In the genomic region with DNA sequence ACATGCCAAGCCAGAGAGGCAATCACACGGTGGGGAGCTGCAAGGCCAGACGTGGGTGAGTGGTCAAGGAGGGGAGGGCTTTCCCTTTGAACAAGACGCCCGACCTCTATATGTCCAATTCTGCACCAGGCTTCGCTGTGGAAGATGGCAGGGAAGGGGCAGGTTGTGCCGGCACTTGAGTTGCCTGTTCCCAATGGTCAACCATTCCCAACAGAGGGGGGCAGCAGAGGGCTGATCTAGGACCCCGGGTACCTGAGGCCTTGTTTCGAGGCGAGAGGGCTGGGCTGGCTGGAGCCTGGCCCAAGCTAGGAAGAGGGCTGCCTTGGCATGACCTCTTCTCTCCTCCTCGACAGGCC, we compare ENCODE assay signal across 8 cellular contexts.
DNase-seq lines count a peak whose midpoint lies in the region; ATAC-seq and TF ChIP-seq lines count a peak whose summit lies in the region.

No MANE protein-coding gene starts in this region.

- H3K27ac Mint-ChIP-seq in naive thymus-derived CD8-positive, alpha-beta T cell = no peak overlapping the region
- H3K27ac Mint-ChIP-seq in activated T-helper 1 cell treated with anti-CD3 and anti-CD28 coated beads, Interleukin-12 subunit alpha, Interleukin-12 subunit beta, Interleukin-2, Interleukin-4 antibody, amounts not matched to agents 30 ng/mL and 10 ng/mL and 1 ng/mL, durations not matched to agents 14 hours and 24 hours and 36 hours = no peak overlapping the region

- no peak for ATAC-seq in naive thymus-derived CD8-positive, alpha-beta T cell
- ATAC-seq in GM19455 (IDR thresholded peaks at IDR 0.05; ENCODE audit: unreplicated experiment) (no peak), GM19351 (IDR thresholded peaks at IDR 0.05; ENCODE audit: unreplicated experiment) (no peak)

- H3K9me2 ChIP-seq in SK-N-SH = no peaks in the 10 kb centered on the region

- H3K9me3 ChIP-seq in SK-N-SH = no peaks in the 10 kb centered on the region

- no peaks in the 10 kb centered on the region for H3K79me2 ChIP-seq in SK-N-SH (ENCODE audit: insufficient read depth)

- no peaks in the 10 kb centered on the region for H3F3A ChIP-seq in SK-N-SH (replicated peaks; ENCODE audit: insufficient read depth)

- peak; percentile 39 for DNase-seq in 8988T
- DNase-seq in GM20000 (ENCODE audit: low spot score) = peak; percentile 61
- peak; percentile 76 for DNase-seq in SK-N-SH
- DNase-seq in effector CD4-positive, alpha-beta T cell = peak; percentile 23
- DNase-seq in naive thymus-derived CD8-positive, alpha-beta T cell = peak in 7 of 10 donors; percentile 12 to 70 (median 29)
- DNase-seq in activated T-helper 1 cell treated with anti-CD3 and anti-CD28 coated beads, Interleukin-12 subunit alpha, Interleukin-12 subunit beta, Interleukin-2, Interleukin-4 antibody, amounts not matched to agents 30 ng/mL and 10 ng/mL and 1 ng/mL, durations not matched to agents 14 hours and 24 hours and 36 hours (ENCODE audit: low spot score) = no peak

- TF ChIP-seq CTCF in GM20000 (IDR thresholded peaks at IDR 0.05; ENCODE audit: extremely low read depth, missing control alignments) = peak; percentile 33
- TF ChIP-seq CTCF in SK-N-SH (IDR thresholded peaks at IDR 0.05) = peak; percentile 59

- peaks cover 0 to 2% (median 0%) of the 10 kb centered on the region in 5 donors for H3K27me3 Mint-ChIP-seq in naive thymus-derived CD8-positive, alpha-beta T cell
- peaks cover 1% of the 10 kb centered on the region for H3K27me3 Mint-ChIP-seq in activated T-helper 1 cell treated with anti-CD3 and anti-CD28 coated beads, Interleukin-12 subunit alpha, Interleukin-12 subunit beta, Interleukin-2, Interleukin-4 antibody, amounts not matched to agents 30 ng/mL and 10 ng/mL and 1 ng/mL, durations not matched to agents 14 hours and 24 hours and 36 hours (ENCODE audit: insufficient read depth)

- peaks cover 0 to 3% of the 10 kb centered on the region in 2 experiments; a peak in 2 of 4 replicates for H3K4me1 ChIP-seq in SK-N-SH (ENCODE audit: control insufficient read depth in 1 of 2, insufficient read depth in 2 of 2, low read depth in 1 of 2, low read length in 1 of 2)

- TF ChIP-seq EP300 in SK-N-SH (IDR thresholded peaks at IDR 0.05; ENCODE audit: borderline replicate concordance in 1 of 2, low read depth in 1 of 2, low read length in 1 of 2) = no peak

- no peaks in the 10 kb centered on the region for H3K36me3 Mint-ChIP-seq in naive thymus-derived CD8-positive, alpha-beta T cell
- no peaks in the 10 kb centered on the region for H3K36me3 Mint-ChIP-seq in activated T-helper 1 cell treated with anti-CD3 and anti-CD28 coated beads, Interleukin-12 subunit alpha, Interleukin-12 subunit beta, Interleukin-2, Interleukin-4 antibody, amounts not matched to agents 30 ng/mL and 10 ng/mL and 1 ng/mL, durations not matched to agents 14 hours and 24 hours and 36 hours (ENCODE audit: low read depth)

- H3K9me3 Mint-ChIP-seq in naive thymus-derived CD8-positive, alpha-beta T cell = no peaks in the 10 kb centered on the region
- H3K9me3 Mint-ChIP-seq in activated T-helper 1 cell treated with anti-CD3 and anti-CD28 coated beads, Interleukin-12 subunit alpha, Interleukin-12 subunit beta, Interleukin-2, Interleukin-4 antibody, amounts not matched to agents 30 ng/mL and 10 ng/mL and 1 ng/mL, durations not matched to agents 14 hours and 24 hours and 36 hours = no peaks in the 10 kb centered on the region

- no peaks in the 10 kb centered on the region for H3K27me3 ChIP-seq in SK-N-SH (ENCODE audit: insufficient read depth)

- no peaks in the 10 kb centered on the region for H3K4me1 Mint-ChIP-seq in naive thymus-derived CD8-positive, alpha-beta T cell
- no peaks in the 10 kb centered on the region for H3K4me1 Mint-ChIP-seq in activated T-helper 1 cell treated with anti-CD3 and anti-CD28 coated beads, Interleukin-12 subunit alpha, Interleukin-12 subunit beta, Interleukin-2, Interleukin-4 antibody, amounts not matched to agents 30 ng/mL and 10 ng/mL and 1 ng/mL, durations not matched to agents 14 hours and 24 hours and 36 hours (ENCODE audit: low read depth)

- no peaks in the 10 kb centered on the region for H4K20me1 ChIP-seq in SK-N-SH (ENCODE audit: insufficient read depth)

- H3K4me3 Mint-ChIP-seq in naive thymus-derived CD8-positive, alpha-beta T cell = no peak overlapping the region
- H3K4me3 Mint-ChIP-seq in activated T-helper 1 cell treated with anti-CD3 and anti-CD28 coated beads, Interleukin-12 subunit alpha, Interleukin-12 subunit beta, Interleukin-2, Interleukin-4 antibody, amounts not matched to agents 30 ng/mL and 10 ng/mL and 1 ng/mL, durations not matched to agents 14 hours and 24 hours and 36 hours = no peak overlapping the region

- no peak overlapping the region for H2AFZ ChIP-seq in SK-N-SH (ENCODE audit: low read depth)

- intact Hi-C loops in activated T-helper 1 cell treated with anti-CD3 and anti-CD28 coated beads, Interleukin-12 subunit alpha, Interleukin-12 subunit beta, Interleukin-2, Interleukin-4 antibody, amounts not matched to agents 30 ng/mL and 10 ng/mL and 1 ng/mL, durations not matched to agents 14 hours and 24 hours and 36 hours (cut with micrococcal nuclease) = loop anchor here (2.0 kb wide), 1 partner anchor 43 kb away; no protein-coding TSS in a partner anchor

- WGBS in SK-N-SH (ENCODE audit: low lambda C conversion rate) = 35% methylated on average over 6 of the region's 10 CpGs

- no peak overlapping the region for H3K4me3 ChIP-seq in SK-N-SH (ENCODE audit: low read depth in 2 of 2, low read length in 1 of 2)

- TF ChIP-seq RAD21 in SK-N-SH (IDR thresholded peaks at IDR 0.05; ENCODE audit: low read length) = peak; percentile 78

- POLR2A ChIA-PET in SK-N-SH (lab: Yijun Ruan, JAX) = interaction anchor here (0.6 to 1.5 kb wide), 3 partner anchors 44 to 121 kb away, joined by 3 read pairs; no protein-coding TSS in a partner anchor
- POLR2A ChIA-PET in naive thymus-derived CD8-positive, alpha-beta T cell (lab: Charles Lee) = interaction anchor here (0.7 kb wide), 1 partner anchor 22 kb away, joined by 3 read pairs; no protein-coding TSS in a partner anchor

- no peak overlapping the region for H3K9ac ChIP-seq in SK-N-SH

- CTCF ChIA-PET in SK-N-SH (lab: Yijun Ruan, JAX) = interaction anchor here (0.6 to 6.9 kb wide), 29 partner anchors 8 to 211 kb away, joined by 3 to 150 read pairs (median 5); a partner anchor contains a TSS

- no peaks in the 10 kb centered on the region for H3K36me3 ChIP-seq in SK-N-SH (replicated peaks in 1 of 2; ENCODE audit: control insufficient read depth in 1 of 2, insufficient read depth in 2 of 2, low read length in 1 of 2)

- no peak overlapping the region for H3K27ac ChIP-seq in SK-N-SH (ENCODE audit: low read depth in 2 of 2, low read length in 1 of 2)

- no peak overlapping the region for H3K4me2 ChIP-seq in SK-N-SH

TF ChIP-seq in SK-N-SH, 30 proteins besides CTCF, POLR2A, EP300 and RAD21:
- TF ChIP-seq POLR2AphosphoS5 (IDR thresholded peaks at IDR 0.05; ENCODE audit: low read depth, low read length) (no peak), SMC3 (IDR thresholded peaks at IDR 0.05; ENCODE audit: low read depth, low read length) (peak; percentile 79)
